In the genomic region with DNA sequence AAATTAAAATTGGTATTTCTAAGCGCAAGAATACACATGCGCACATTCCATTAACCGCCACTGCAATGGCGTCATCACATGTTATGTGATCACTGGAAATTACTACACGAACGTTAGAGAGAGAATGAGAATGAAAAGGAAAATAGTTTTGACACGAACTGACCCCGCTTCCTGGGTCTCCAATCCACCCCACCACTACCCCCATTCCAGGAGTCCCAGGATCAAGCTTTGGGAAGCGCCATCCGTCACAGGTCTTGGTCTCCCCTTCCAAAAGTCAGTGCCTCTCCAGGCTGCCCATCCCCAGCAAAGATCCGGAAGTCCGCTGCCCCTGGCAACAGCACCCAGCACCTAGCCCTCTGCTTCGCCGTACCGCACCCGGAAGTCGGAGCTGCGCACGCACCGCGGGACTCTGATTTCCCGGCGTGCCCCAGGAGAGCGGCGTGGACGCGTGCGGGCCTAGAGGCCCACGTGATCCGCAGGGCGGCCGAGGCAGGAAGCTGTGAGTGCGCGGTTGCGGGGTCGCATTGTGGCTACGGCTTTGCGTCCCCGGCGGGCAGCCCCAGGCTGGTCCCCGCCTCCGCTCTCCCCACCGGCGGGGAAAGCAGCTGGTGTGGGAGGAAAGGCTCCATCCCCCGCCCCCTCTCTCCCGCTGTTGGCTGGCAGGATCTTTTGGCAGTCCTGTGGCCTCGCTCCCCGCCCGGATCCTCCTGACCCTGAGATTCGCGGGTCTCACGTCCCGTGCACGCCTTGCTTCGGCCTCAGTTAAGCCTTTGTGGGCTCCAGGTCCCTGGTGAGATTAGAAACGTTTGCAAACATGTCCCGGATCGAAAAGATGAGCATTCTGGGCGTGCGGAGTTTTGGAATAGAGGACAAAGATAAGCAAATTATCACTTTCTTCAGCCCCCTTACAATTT, we compare ENCODE assay signal across 1 cellular context.
A peak's percentile ranks its signal among the peaks of the same experiment; 100 is the strongest.
TF ChIP-seq lines count a peak whose summit lies in the region.

Gene RAD50 (plus strand): TSS at position 467 of the 914 bp plus-strand sequence. CDS start 348 bp downstream, at position 815.

TF ChIP-seq in HepG2, 621 proteins besides CTCF, POLR2A, EP300 and RAD21 (continued from another document and continues in another):
- TF ChIP-seq, protein P1, sequence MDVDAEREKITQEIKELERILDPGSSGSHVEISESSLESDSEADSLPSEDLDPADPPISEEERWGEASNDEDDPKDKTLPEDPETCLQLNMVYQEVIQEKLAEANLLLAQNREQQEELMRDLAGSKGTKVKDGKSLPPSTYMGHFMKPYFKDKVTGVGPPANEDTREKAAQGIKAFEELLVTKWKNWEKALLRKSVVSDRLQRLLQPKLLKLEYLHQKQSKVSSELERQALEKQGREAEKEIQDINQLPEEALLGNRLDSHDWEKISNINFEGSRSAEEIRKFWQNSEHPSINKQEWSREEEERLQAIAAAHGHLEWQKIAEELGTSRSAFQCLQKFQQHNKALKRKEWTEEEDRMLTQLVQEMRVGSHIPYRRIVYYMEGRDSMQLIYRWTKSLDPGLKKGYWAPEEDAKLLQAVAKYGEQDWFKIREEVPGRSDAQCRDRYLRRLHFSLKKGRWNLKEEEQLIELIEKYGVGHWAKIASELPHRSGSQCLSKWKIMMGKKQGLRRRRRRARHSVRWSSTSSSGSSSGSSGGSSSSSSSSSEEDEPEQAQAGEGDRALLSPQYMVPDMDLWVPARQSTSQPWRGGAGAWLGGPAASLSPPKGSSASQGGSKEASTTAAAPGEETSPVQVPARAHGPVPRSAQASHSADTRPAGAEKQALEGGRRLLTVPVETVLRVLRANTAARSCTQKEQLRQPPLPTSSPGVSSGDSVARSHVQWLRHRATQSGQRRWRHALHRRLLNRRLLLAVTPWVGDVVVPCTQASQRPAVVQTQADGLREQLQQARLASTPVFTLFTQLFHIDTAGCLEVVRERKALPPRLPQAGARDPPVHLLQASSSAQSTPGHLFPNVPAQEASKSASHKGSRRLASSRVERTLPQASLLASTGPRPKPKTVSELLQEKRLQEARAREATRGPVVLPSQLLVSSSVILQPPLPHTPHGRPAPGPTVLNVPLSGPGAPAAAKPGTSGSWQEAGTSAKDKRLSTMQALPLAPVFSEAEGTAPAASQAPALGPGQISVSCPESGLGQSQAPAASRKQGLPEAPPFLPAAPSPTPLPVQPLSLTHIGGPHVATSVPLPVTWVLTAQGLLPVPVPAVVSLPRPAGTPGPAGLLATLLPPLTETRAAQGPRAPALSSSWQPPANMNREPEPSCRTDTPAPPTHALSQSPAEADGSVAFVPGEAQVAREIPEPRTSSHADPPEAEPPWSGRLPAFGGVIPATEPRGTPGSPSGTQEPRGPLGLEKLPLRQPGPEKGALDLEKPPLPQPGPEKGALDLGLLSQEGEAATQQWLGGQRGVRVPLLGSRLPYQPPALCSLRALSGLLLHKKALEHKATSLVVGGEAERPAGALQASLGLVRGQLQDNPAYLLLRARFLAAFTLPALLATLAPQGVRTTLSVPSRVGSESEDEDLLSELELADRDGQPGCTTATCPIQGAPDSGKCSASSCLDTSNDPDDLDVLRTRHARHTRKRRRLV (CRISPR knock-in tag; IDR thresholded peaks at IDR 0.05): peak; percentile 93
- TF ChIP-seq PAWR (CRISPR knock-in tag; IDR thresholded peaks at IDR 0.05; ENCODE audit: borderline replicate concordance) (no peak), GZF1 (CRISPR knock-in tag; IDR thresholded peaks at IDR 0.05) (peak; percentile 86; the same call in 1 of the 2 replicates), TP53 (CRISPR knock-in tag; conservative IDR thresholded peaks at IDR 0.05) (peak; percentile 37; the same call in 1 of the 2 replicates), HNF4G (IDR thresholded peaks at IDR 0.05; ENCODE audit: borderline replicate concordance, low read depth, low read length) (0 out of 2 replicates have a peak, but pooled peaks have one; percentile 5), HNF4G (CRISPR knock-in tag; IDR thresholded peaks at IDR 0.05; ENCODE audit: borderline replicate concordance, low read depth) (peak; percentile 80; the same call in 1 of the 2 replicates), JDP2 (CRISPR knock-in tag; IDR thresholded peaks at IDR 0.05; ENCODE audit: borderline replicate concordance) (peak; percentile 80; the same call in 1 of the 2 replicates), ZNF605 (CRISPR knock-in tag; IDR thresholded peaks at IDR 0.05) (peak; percentile 98), FOXK1 (CRISPR knock-in tag; IDR thresholded peaks at IDR 0.05; ENCODE audit: borderline replicate concordance, low read depth) (peak; percentile 88; the same call in 1 of the 2 replicates), POGK (CRISPR knock-in tag; conservative IDR thresholded peaks at IDR 0.05) (peak; percentile 94), SIX1 (CRISPR knock-in tag; IDR thresholded peaks at IDR 0.05; ENCODE audit: borderline replicate concordance) (no peak), SKI (IDR thresholded peaks at IDR 0.05; ENCODE audit: partially characterized antibody) (no peak), ZNF761 (CRISPR knock-in tag; conservative IDR thresholded peaks at IDR 0.05) (peak; percentile 95; the same call in 1 of the 2 replicates), SPEN (CRISPR knock-in tag; IDR thresholded peaks at IDR 0.05; ENCODE audit: low read depth) (peak; percentile 98), MIXL1 (CRISPR knock-in tag; IDR thresholded peaks at IDR 0.05) (0 out of 2 replicates have a peak, but pooled peaks have one; percentile 45), ZNF644 (CRISPR knock-in tag; IDR thresholded peaks at IDR 0.05; ENCODE audit: low read depth) (no peak), ZBTB7A (CRISPR knock-in tag; IDR thresholded peaks at IDR 0.05) (peak; percentile 85), ZSCAN25 (CRISPR knock-in tag; IDR thresholded peaks at IDR 0.05) (peak; percentile 76; the same call in 1 of the 2 replicates), CEBPB (IDR thresholded peaks at IDR 0.05; ENCODE audit: borderline replicate concordance, low read depth, low read length) (no peak), CBFB (CRISPR knock-in tag; IDR thresholded peaks at IDR 0.05) (peak; percentile 91), KLF13 (CRISPR knock-in tag; IDR thresholded peaks at IDR 0.05) (peak; percentile 94; the same call in 1 of the 2 replicates), NR3C1 (CRISPR knock-in tag; IDR thresholded peaks at IDR 0.05) (no peak), ARID2 (CRISPR knock-in tag; IDR thresholded peaks at IDR 0.05; ENCODE audit: borderline replicate concordance) (peak; percentile 99), ZNF550 (CRISPR knock-in tag; IDR thresholded peaks at IDR 0.05; ENCODE audit: borderline replicate concordance) (peak; percentile 88; the same call in 1 of the 2 replicates), SMARCE1 (IDR thresholded peaks at IDR 0.05; ENCODE audit: borderline replicate concordance) (no peak), ZZZ3 (CRISPR knock-in tag; IDR thresholded peaks at IDR 0.05; ENCODE audit: borderline replicate concordance) (peak; percentile 85), GLI4 (CRISPR knock-in tag; IDR thresholded peaks at IDR 0.05; ENCODE audit: borderline replicate concordance) (peak; percentile 91; the same call in 1 of the 2 replicates)
- TF ChIP-seq, protein P2, sequence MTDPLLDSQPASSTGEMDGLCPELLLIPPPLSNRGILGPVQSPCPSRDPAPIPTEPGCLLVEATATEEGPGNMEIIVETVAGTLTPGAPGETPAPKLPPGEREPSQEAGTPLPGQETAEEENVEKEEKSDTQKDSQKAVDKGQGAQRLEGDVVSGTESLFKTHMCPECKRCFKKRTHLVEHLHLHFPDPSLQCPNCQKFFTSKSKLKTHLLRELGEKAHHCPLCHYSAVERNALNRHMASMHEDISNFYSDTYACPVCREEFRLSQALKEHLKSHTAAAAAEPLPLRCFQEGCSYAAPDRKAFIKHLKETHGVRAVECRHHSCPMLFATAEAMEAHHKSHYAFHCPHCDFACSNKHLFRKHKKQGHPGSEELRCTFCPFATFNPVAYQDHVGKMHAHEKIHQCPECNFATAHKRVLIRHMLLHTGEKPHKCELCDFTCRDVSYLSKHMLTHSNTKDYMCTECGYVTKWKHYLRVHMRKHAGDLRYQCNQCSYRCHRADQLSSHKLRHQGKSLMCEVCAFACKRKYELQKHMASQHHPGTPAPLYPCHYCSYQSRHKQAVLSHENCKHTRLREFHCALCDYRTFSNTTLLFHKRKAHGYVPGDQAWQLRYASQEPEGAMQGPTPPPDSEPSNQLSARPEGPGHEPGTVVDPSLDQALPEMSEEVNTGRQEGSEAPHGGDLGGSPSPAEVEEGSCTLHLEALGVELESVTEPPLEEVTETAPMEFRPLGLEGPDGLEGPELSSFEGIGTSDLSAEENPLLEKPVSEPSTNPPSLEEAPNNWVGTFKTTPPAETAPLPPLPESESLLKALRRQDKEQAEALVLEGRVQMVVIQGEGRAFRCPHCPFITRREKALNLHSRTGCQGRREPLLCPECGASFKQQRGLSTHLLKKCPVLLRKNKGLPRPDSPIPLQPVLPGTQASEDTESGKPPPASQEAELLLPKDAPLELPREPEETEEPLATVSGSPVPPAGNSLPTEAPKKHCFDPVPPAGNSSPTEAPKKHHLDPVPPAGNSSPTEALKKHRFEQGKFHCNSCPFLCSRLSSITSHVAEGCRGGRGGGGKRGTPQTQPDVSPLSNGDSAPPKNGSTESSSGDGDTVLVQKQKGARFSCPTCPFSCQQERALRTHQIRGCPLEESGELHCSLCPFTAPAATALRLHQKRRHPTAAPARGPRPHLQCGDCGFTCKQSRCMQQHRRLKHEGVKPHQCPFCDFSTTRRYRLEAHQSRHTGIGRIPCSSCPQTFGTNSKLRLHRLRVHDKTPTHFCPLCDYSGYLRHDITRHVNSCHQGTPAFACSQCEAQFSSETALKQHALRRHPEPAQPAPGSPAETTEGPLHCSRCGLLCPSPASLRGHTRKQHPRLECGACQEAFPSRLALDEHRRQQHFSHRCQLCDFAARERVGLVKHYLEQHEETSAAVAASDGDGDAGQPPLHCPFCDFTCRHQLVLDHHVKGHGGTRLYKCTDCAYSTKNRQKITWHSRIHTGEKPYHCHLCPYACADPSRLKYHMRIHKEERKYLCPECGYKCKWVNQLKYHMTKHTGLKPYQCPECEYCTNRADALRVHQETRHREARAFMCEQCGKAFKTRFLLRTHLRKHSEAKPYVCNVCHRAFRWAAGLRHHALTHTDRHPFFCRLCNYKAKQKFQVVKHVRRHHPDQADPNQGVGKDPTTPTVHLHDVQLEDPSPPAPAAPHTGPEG (CRISPR knock-in tag; IDR thresholded peaks at IDR 0.05): peak; percentile 90
- TF ChIP-seq, protein P3, sequence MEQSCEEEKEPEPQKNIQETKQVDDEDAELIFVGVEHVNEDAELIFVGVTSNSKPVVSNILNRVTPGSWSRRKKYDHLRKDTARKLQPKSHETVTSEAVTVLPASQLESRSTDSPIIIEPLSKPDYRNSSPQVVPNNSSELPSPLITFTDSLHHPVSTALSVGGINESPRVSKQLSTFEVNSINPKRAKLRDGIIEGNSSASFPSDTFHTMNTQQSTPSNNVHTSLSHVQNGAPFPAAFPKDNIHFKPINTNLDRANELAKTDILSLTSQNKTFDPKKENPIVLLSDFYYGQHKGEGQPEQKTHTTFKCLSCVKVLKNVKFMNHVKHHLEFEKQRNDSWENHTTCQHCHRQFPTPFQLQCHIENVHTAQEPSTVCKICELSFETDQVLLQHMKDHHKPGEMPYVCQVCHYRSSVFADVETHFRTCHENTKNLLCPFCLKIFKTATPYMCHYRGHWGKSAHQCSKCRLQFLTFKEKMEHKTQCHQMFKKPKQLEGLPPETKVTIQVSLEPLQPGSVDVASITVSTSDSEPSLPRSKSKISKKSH (CRISPR knock-in tag; IDR thresholded peaks at IDR 0.05; ENCODE audit: borderline replicate concordance): peak; percentile 85; the same call in 1 of the 2 replicates
- TF ChIP-seq, protein P4, sequence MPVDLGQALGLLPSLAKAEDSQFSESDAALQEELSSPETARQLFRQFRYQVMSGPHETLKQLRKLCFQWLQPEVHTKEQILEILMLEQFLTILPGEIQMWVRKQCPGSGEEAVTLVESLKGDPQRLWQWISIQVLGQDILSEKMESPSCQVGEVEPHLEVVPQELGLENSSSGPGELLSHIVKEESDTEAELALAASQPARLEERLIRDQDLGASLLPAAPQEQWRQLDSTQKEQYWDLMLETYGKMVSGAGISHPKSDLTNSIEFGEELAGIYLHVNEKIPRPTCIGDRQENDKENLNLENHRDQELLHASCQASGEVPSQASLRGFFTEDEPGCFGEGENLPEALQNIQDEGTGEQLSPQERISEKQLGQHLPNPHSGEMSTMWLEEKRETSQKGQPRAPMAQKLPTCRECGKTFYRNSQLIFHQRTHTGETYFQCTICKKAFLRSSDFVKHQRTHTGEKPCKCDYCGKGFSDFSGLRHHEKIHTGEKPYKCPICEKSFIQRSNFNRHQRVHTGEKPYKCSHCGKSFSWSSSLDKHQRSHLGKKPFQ (CRISPR knock-in tag; IDR thresholded peaks at IDR 0.05; ENCODE audit: insufficient replicate concordance): no peak
- TF ChIP-seq, protein P5, sequence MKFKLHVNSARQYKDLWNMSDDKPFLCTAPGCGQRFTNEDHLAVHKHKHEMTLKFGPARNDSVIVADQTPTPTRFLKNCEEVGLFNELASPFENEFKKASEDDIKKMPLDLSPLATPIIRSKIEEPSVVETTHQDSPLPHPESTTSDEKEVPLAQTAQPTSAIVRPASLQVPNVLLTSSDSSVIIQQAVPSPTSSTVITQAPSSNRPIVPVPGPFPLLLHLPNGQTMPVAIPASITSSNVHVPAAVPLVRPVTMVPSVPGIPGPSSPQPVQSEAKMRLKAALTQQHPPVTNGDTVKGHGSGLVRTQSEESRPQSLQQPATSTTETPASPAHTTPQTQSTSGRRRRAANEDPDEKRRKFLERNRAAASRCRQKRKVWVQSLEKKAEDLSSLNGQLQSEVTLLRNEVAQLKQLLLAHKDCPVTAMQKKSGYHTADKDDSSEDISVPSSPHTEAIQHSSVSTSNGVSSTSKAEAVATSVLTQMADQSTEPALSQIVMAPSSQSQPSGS (CRISPR knock-in tag; IDR thresholded peaks at IDR 0.05): peak; percentile 79
